8 cellular contexts compared by ENCODE assay signal in the genomic region with DNA sequence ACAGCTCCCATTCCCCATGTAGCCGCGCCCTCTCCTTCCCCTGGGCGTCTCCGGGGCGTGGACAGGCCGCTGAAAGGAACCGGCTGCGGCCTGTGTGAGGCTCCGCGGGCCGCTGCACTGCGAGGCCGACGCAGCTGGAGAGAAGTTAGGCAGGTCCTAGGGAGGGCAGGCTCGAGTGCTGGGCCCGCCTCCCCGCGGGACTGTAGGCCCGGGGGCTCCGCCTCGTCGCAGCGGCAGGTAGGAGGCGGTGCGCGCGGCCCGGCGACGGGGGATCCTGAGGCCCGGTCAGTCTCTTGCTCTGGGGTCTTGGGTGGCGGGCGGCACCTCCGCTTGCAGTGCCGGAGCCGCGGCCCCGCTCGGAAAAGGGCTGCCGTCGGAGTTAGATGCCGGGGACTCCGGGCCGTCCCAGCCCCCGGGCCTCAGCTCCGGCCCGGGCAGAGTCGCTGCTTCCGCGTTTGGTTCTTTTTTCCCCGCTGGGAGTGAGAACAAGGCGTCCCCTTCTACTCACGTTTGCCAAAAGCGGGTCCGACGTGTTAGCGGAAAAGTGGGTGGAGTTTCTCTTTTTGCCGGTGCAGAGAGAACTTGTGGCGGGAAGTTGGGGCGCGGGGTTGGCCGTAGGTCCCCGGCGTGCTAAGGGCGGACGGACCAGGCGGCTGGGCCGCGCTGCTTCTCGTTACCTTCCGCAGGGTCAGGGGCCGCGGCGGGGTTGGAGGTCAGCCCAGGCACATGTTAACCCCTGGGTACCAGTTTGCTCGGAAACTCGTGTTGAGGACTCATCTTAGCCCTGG. TPM values are rescaled to one million over a fixed set of nuclear protein-coding genes. Genes with fewer than 3 reads are reported as not detected.
DNase-seq lines count a peak whose midpoint lies in the region; ATAC-seq and TF ChIP-seq lines count a peak whose summit lies in the region.

A gene (plus strand): TSS at position 222 of the 788 bp plus-strand sequence. CDS start 2,026 bp downstream, outside the sequence.

- H4K5ac ChIP-seq in mesendoderm (ENCODE audit: low read length): no peak within 1 kb of the TSS

- no peak within 1 kb of the TSS for H2BK15ac ChIP-seq in mesendoderm (replicated peaks; ENCODE audit: low read depth)

- no peak within 1 kb of the TSS for H2AK5ac ChIP-seq in mesendoderm (ENCODE audit: low read length)

- DNase-seq in NCI-H82 treated with DMSO at 0.1 percent for 48 hours (lab: John Stamatoyannopoulos, UW; ENCODE audit: unreplicated experiment) (peak; percentile 29), mesendoderm (peak; percentile 98)
- DNase-seq in activated CD8-positive, alpha-beta memory T cell treated with anti-CD3 and anti-CD28 coated beads for 4 hours (ENCODE audit: low read depth in 2 of 2): peak; percentile 67 to 73
- DNase-seq in stimulated activated CD8-positive, alpha-beta memory T cell treated with anti-CD3 and anti-CD28 coated beads, Interleukin-15, amount 100 ng/mL, for 4 hours (ENCODE audit: low read depth in 2 of 2): peak; percentile 70 to 72

- H3K56ac ChIP-seq in mesendoderm (ENCODE audit: low read length): peak within 1 kb of the TSS; percentile 98

- H3K27me3 ChIP-seq in endocrine pancreas (ENCODE audit: control insufficient read depth, insufficient read depth, low read length): no peaks in the 10 kb centered on the region
- no peaks in the 10 kb centered on the region for H3K27me3 ChIP-seq in mesendoderm (ENCODE audit: insufficient read depth, low read length, poor library complexity)

- no peak within 1 kb of the TSS for H3K23ac ChIP-seq in mesendoderm (ENCODE audit: low read length)

- ATAC-seq in GM19324 (IDR thresholded peaks at IDR 0.05; ENCODE audit: low FRiP score, unreplicated experiment): peak; percentile 94
- ATAC-seq in HG03521 (IDR thresholded peaks at IDR 0.05; ENCODE audit: unreplicated experiment): peak; percentile 89

- no peaks in the 10 kb centered on the region for H3K9me3 ChIP-seq in endocrine pancreas (ENCODE audit: control insufficient read depth, low read length)

- H3K4me2 ChIP-seq in mesendoderm (ENCODE audit: low read length): peak within 1 kb of the TSS; percentile 66

- no peak within 1 kb of the TSS for H3K4ac ChIP-seq in mesendoderm (ENCODE audit: low read depth, low read length)

- 0 out of 2 replicates have a peak, but pooled peaks have one; percentile 8 for TF ChIP-seq CTCF in C4-2B (conservative IDR thresholded peaks at IDR 0.05)

- H3K79me2 ChIP-seq in mesendoderm (ENCODE audit: control insufficient read depth, insufficient read depth, low read length): no peaks in the 10 kb centered on the region

- no CpG with 5 or more reads among the region's 76 CpGs for WGBS in mesendoderm (ENCODE audit: extremely low coverage, insufficient coverage, low lambda C conversion rate)

- peak within 1 kb of the TSS; percentile 84 for H3K18ac ChIP-seq in mesendoderm (ENCODE audit: low read length)

- H3K4me1 ChIP-seq in endocrine pancreas (ENCODE audit: control insufficient read depth, insufficient read depth, low read length) (peaks cover 4% of the 10 kb centered on the region), mesendoderm (ENCODE audit: control insufficient read depth, low read depth, low read length) (peaks cover 1% of the 10 kb centered on the region)

- H3K27ac ChIP-seq in C4-2B (peak within 1 kb of the TSS; percentile 87), mesendoderm (ENCODE audit: low read depth, low read length) (peak within 1 kb of the TSS; percentile 77)

- peak within 1 kb of the TSS; percentile 82 for H3K9ac ChIP-seq in endocrine pancreas (ENCODE audit: control insufficient read depth, insufficient read depth, low read length)
- H3K9ac ChIP-seq in mesendoderm (ENCODE audit: low read length): peak within 1 kb of the TSS; percentile 84

- no peaks in the 10 kb centered on the region for H3K36me3 ChIP-seq in endocrine pancreas (ENCODE audit: control insufficient read depth, insufficient read depth, low read length)
- H3K36me3 ChIP-seq in mesendoderm (ENCODE audit: control insufficient read depth, insufficient read depth, low read length): no peaks in the 10 kb centered on the region

- peak within 1 kb of the TSS; percentile 39 for H4K8ac ChIP-seq in mesendoderm (ENCODE audit: low read depth, low read length)

- peak within 1 kb of the TSS; percentile 96 for H3K4me3 ChIP-seq in endocrine pancreas (ENCODE audit: control insufficient read depth, insufficient read depth, low read length)
- H3K4me3 ChIP-seq in mesendoderm (ENCODE audit: low read length): peak within 1 kb of the TSS; percentile 72

- no peaks in the 10 kb centered on the region for H3K79me1 ChIP-seq in mesendoderm (ENCODE audit: low read length)

- H2BK120ac ChIP-seq in mesendoderm (ENCODE audit: low read depth, low read length): no peak within 1 kb of the TSS

- no peak within 1 kb of the TSS for H2BK5ac ChIP-seq in mesendoderm (ENCODE audit: low read length)

RNA-seq across cellular contexts. Expression of the gene that starts here (rescaled TPM):
- polyA plus RNA-seq in mesendoderm (2013, experiment 1 of 2): 22.2 TPM
- 24.4 TPM for polyA plus RNA-seq in mesendoderm (2013, experiment 2 of 2)

Comparison
In these comparisons a context has a peak if more than half of its experiments do, and no peak if none do; other contexts are left out.
1. Peak in every context shown above with its lines: DNase-seq, ATAC-seq, H3K4me3 ChIP-seq and H3K27ac ChIP-seq.
2. DNase-seq: peak in every context shown above with its lines; median percentile 98 in mesendoderm; 71 in stimulated activated CD8-positive, alpha-beta memory T cell treated with anti-CD3 and anti-CD28 coated beads, Interleukin-15, amount 100 ng/mL, for 4 hours; 70 in activated CD8-positive, alpha-beta memory T cell treated with anti-CD3 and anti-CD28 coated beads for 4 hours; 29 in NCI-H82 treated with DMSO at 0.1 percent for 48 hours.